In the genomic region with DNA sequence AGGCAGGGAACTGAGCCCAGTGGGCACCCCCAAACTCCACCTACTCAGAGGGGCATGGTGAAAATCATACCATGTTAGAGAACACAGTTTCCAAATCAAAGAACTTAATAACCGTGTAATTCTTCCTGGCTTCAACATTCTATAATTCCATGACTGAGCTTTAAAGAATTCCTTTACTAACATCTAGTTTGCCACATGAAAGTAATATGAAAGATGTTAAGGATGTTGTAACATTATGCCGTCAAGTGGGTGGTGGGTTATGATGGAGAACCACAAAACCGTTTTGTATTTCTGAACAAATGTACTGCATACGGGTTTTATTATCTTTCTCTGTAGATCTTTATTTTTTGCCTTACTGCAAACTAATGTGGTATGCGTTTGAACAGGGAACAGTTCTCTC, we compare ENCODE assay signal across 18 cellular contexts.
DNase-seq lines count a peak whose midpoint lies in the region; ATAC-seq, FAIRE-seq and TF ChIP-seq lines count a peak whose summit lies in the region.
"Had no signal": no experiment of that assay in that cellular context is flagged by ENCODE, and none has a peak within 500 bp of the region (broad histone marks: within the 10 kb centered on the region; RNA-seq: fewer than 3 reads in every experiment).

No MANE protein-coding gene starts in this region.

- no peak overlapping the region for H3K4me3 Mint-ChIP-seq in chondrocyte (ENCODE audit: unreplicated experiment)

- DNase-seq in AG10803 (ENCODE audit: low read depth), result peak; percentile 52
- no peak for DNase-seq in HTR-8/SVneo (ENCODE audit: insufficient read length, low spot score)
- peak; percentile 20 for DNase-seq in amniotic epithelial cell (ENCODE audit: low read depth)
- peak; percentile 65 for DNase-seq in fibroblast of mammary gland (ENCODE audit: low read depth)
- no peak for DNase-seq in chondrocyte (ENCODE audit: low spot score)
- no peak for DNase-seq in medulla oblongata (ENCODE audit: extremely low spot score)
- DNase-seq: COR-L47, DMS153, EL, HCEC 1CT, NCI-H1436, NCI-H2029 treated with DMSO at 0.1 percent for 48 hours, NCI-H774, PC-3 had no signal

- no peaks in the 10 kb centered on the region for H3K36me3 Mint-ChIP-seq in chondrocyte (ENCODE audit: low read depth)

- H3K9me3 Mint-ChIP-seq in chondrocyte (ENCODE audit: low read depth), result no peaks in the 10 kb centered on the region

- ATAC-seq in HG02938 (IDR thresholded peaks at IDR 0.05; ENCODE audit: unreplicated experiment) (no peak), GM19035 (IDR thresholded peaks at IDR 0.05; ENCODE audit: unreplicated experiment) (no peak)
- ATAC-seq: K562, PC-3 had no signal

- H3K4me3 ChIP-seq in AG10803 (ENCODE audit: low read length) (no peak overlapping the region), fibroblast of mammary gland (ENCODE audit: control insufficient read depth, low read depth, low read length) (no peak overlapping the region)
- H3K4me3 ChIP-seq: K562 had no signal

- peaks cover 44% of the 10 kb centered on the region for H3K4me1 Mint-ChIP-seq in chondrocyte (ENCODE audit: low read depth)

- no peaks in the 10 kb centered on the region for H3K27me3 Mint-ChIP-seq in chondrocyte (ENCODE audit: low read depth)

- FAIRE-seq in HTR-8/SVneo (lab: Jason Lieb, UNC), result peak; percentile 91
- FAIRE-seq: A204.1, K562 had no signal

- no peak for TF ChIP-seq CTCF in AG10803 (conservative IDR thresholded peaks at IDR 0.05; ENCODE audit: low read length)
- no peak for TF ChIP-seq CTCF in fibroblast of mammary gland (conservative IDR thresholded peaks at IDR 0.05; ENCODE audit: control insufficient read depth, insufficient read depth, low read depth, low read length)
- no peak for TF ChIP-seq CTCF in chondrocyte (IDR thresholded peaks at IDR 0.05)

- H3K27ac Mint-ChIP-seq in chondrocyte (ENCODE audit: unreplicated experiment), result no peak overlapping the region

Comparison
In these comparisons a context has a peak if more than half of its experiments do, and no peak if none do; other contexts are left out.
1. DNase-seq: peak in AG10803 (single experiment), amniotic epithelial cell (single experiment) and fibroblast of mammary gland (single experiment); none in HTR-8/SVneo (single experiment), chondrocyte (single experiment) and medulla oblongata (single experiment).